Comparison of ENCODE assay signal across 9 cellular contexts in genomic region chr4:80125252-80126177, GRCh38. TPM values are rescaled to one million over a fixed set of nuclear protein-coding genes. Genes with fewer than 3 reads are reported as not detected.
A peak's percentile ranks its signal among the peaks of the same experiment; 100 is the strongest.
DNase-seq lines count a peak whose midpoint lies in the region; ATAC-seq, FAIRE-seq and TF ChIP-seq lines count a peak whose summit lies in the region.
"Had no signal": no experiment of that assay in that cellular context is flagged by ENCODE, and none has a peak within 500 bp of the region (broad histone marks: within the 10 kb centered on the region; RNA-seq: fewer than 3 reads in every experiment).

No MANE protein-coding gene starts in this region.

- POLR2A ChIA-PET in T-cell (lab: Charles Lee): interaction anchor here (0.5 to 2.0 kb wide), 18 partner anchors 14 to 107 kb away, joined by 3 to 5 read pairs (median 3); partner anchors contain the start of gene ANTXR2 (in 1 of the 2)

- no peak overlapping the region for H2AFZ ChIP-seq in neural cell (ENCODE audit: low read depth, low read length)

- H3K9me3 ChIP-seq in neural cell (ENCODE audit: low read length): no peaks in the 10 kb centered on the region

- H3K4me2 ChIP-seq in neural cell (ENCODE audit: low read length): no peak overlapping the region

- H3K79me2 ChIP-seq in neural cell (replicated peaks; ENCODE audit: insufficient read depth, low read length): no peaks in the 10 kb centered on the region

- CTCF ChIA-PET in T-cell (lab: Charles Lee): interaction anchor here (0.6 to 3.3 kb wide), 30 partner anchors 12 to 95 kb away, joined by 3 to 62 read pairs (median 6); no protein-coding TSS in a partner anchor

- TF ChIP-seq RAD21 in neural cell (conservative IDR thresholded peaks at IDR 0.05): peak; percentile 59

- peak; percentile 48 for FAIRE-seq in GM18507 (lab: Jason Lieb, UNC)

- no peak for TF ChIP-seq EP300 in neural cell (conservative IDR thresholded peaks at IDR 0.05; ENCODE audit: poor library complexity, severe bottlenecking)

- H3K27me3 Mint-ChIP-seq in T-cell: no peaks in the 10 kb centered on the region

- no peaks in the 10 kb centered on the region for H3F3A ChIP-seq in neural cell (ENCODE audit: insufficient read depth, low read length, poor library complexity, severe bottlenecking)

- H3K4me3 Mint-ChIP-seq in T-cell: peak overlapping the region in 2 of 3 donors; percentile 22 to 26

- no peak overlapping the region for H3K4me3 ChIP-seq in AG10803 (ENCODE audit: low read length)
- H3K4me3 ChIP-seq in neural cell (ENCODE audit: low read length): no peak overlapping the region

- H3K36me3 Mint-ChIP-seq in T-cell: no peaks in the 10 kb centered on the region

- H4K20me1 ChIP-seq in neural cell (ENCODE audit: insufficient read depth): no peaks in the 10 kb centered on the region

- H3K9me2 ChIP-seq in neural cell (ENCODE audit: insufficient read depth, low read length): no peaks in the 10 kb centered on the region

- no peaks in the 10 kb centered on the region for H3K27me3 ChIP-seq in neural cell (ENCODE audit: insufficient read depth, low read depth, low read length)

- ATAC-seq in HG03175 (IDR thresholded peaks at IDR 0.05; ENCODE audit: unreplicated experiment) (peak; percentile 56), T-cell (replicated peaks in 1 of 4) (peak; percentile 81 to 88 (median 83))
- ATAC-seq: right cardiac atrium had no signal

- no peaks in the 10 kb centered on the region for H3K36me3 ChIP-seq in neural cell (ENCODE audit: insufficient read depth, low read length)

- H3K9ac ChIP-seq in neural cell (ENCODE audit: low read length): no peak overlapping the region

- H3K27ac Mint-ChIP-seq in T-cell: peak overlapping the region; percentile 93 to 98

- TF ChIP-seq CTCF in AG10803 (conservative IDR thresholded peaks at IDR 0.05; ENCODE audit: low read length) (peak; percentile 72), neural cell (IDR thresholded peaks at IDR 0.05; ENCODE audit: poor library complexity, severe bottlenecking) (peak; percentile 65)

- H3K4me1 Mint-ChIP-seq in T-cell: peaks cover 52 to 58% (median 55%) of the 10 kb centered on the region in 3 donors

- peak; percentile 49 for DNase-seq in AG10803 (ENCODE audit: low read depth)
- DNase-seq in GM18507 (ENCODE audit: extremely low spot score, insufficient read length, low read depth): no peak
- DNase-seq in T-cell: peak in 32 of 34 experiments; percentile 7 to 52 (median 30)
- DNase-seq in cerebellar cortex (ENCODE audit: low spot score): peak; percentile 13
- DNase-seq in NCI-H2227 treated with DMSO at 0.1 percent for 48 hours (lab: John Stamatoyannopoulos, UW): no peak
- no peak for DNase-seq in GM19240 (ENCODE audit: insufficient read length, low spot score)

- no peak overlapping the region for H3K27ac ChIP-seq in neural cell (ENCODE audit: low read length)

- no peaks in the 10 kb centered on the region for H3K9me3 Mint-ChIP-seq in T-cell

TF ChIP-seq in neural cell, 6 proteins besides CTCF, POLR2A, EP300 and RAD21:
- TF ChIP-seq POLR2AphosphoS5 (IDR thresholded peaks at IDR 0.05) (no peak), SMC3 (conservative IDR thresholded peaks at IDR 0.05; ENCODE audit: poor library complexity) (peak; percentile 73), REST (IDR thresholded peaks at IDR 0.05; ENCODE audit: borderline replicate concordance) (no peak), TAF1 (IDR thresholded peaks at IDR 0.05; ENCODE audit: low read depth) (no peak), MXI1 (conservative IDR thresholded peaks at IDR 0.05; ENCODE audit: poor library complexity, severe bottlenecking) (no peak), EZH2 (IDR thresholded peaks at IDR 0.05; ENCODE audit: borderline replicate concordance, insufficient read depth, low read length, poor library complexity, severe bottlenecking) (no peak)
TF ChIP-seq in neural cell: peak in this region for 1.

RNA-seq across cellular contexts. Expression of gene ANTXR2, which starts 52.5 kb away (rescaled TPM):
- total RNA-seq in T-cell: 10 to 100 TPM; 45.1 to 64.3 (median 48.2) TPM
- 31.7 and 35.4 TPM in 2 replicates for polyA plus RNA-seq in neural cell
- 53.3 and 55.3 TPM in 2 replicates for polyA minus RNA-seq in neural cell

Comparison
In these comparisons a context has a peak if more than half of its experiments do, and no peak if none do; other contexts are left out.
1. DNase-seq: peak in AG10803 (single experiment), T-cell (32 of 34) and cerebellar cortex (single experiment); none in GM18507 (single experiment), NCI-H2227 treated with DMSO at 0.1 percent for 48 hours (single experiment) and GM19240 (single experiment).